Comparison of ENCODE assay signal across 14 cellular contexts in the genomic region with DNA sequence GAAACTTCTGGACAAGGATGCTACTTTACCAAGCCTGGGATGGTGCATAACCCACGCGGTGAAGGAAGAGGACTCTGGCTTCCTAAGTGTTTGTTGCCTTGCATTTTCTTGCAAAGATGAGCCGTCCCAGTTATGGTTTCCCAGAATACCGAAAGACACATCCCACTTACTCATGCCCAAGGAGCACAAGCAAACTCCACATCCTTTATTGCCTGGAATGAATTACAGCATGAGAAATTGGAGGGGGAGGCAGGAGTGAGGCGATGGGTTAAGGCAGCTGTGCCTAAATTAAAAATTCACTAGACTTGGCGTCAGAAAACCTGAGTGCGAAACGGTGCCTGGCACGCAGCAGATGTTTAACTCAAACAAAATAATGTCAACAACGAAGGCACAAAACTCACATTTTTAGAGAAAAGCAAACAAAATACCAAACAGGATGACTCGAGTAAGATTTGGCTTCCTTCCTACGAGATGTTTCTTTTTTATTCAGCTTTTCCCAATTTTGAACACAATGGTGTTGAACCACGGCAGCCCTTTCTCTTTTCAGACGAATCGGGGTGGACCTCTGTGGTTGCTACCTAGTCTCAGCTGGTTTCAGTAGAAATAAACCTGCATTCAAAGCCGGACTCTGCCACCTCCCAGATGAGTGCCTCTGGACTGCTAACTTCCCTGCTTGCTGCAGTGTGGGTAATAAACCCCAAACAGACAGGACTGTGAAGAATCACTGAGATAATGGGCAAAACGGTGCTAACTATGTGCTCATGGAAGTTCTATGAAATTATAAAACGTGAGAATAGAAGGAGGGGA.
DNase-seq lines count a peak whose midpoint lies in the region; ATAC-seq and TF ChIP-seq lines count a peak whose summit lies in the region.
"Had no signal": no experiment of that assay in that cellular context is flagged by ENCODE, and none has a peak within 500 bp of the region (broad histone marks: within the 10 kb centered on the region; RNA-seq: fewer than 3 reads in every experiment).

No MANE protein-coding gene starts in this region.

- no peaks in the 10 kb centered on the region for H3K9me3 ChIP-seq in GM23248 (ENCODE audit: low read depth)

- peaks cover 17% of the 10 kb centered on the region; the same call in 1 of the 2 replicates for H3K27me3 ChIP-seq in GM23248 (replicated peaks; ENCODE audit: insufficient read depth)

- no peaks in the 10 kb centered on the region for H4K20me1 ChIP-seq in GM23248 (ENCODE audit: insufficient read depth)

- 4 to 6% methylated on average over 18 of the region's 18 CpGs for WGBS in GM23248 (ENCODE audit: low coverage in 1 of 2, low lambda C conversion rate in 2 of 2, missing lambda C conversion rate in 2 of 2), 2 experiments

- H3K4me2 ChIP-seq in GM23248 (ENCODE audit: unreplicated experiment): peak overlapping the region; percentile 57

- H3K4me3 Mint-ChIP-seq in osteocyte (ENCODE audit: unreplicated experiment): no peak overlapping the region
- H3K4me3 Mint-ChIP-seq: activated CD8-positive, alpha-beta T cell treated with anti-CD3 and anti-CD28 coated beads for 36 hours; activated naive CD8-positive, alpha-beta T cell treated with anti-CD3 and anti-CD28 coated beads, Interleukin-2, amount 10 ng/mL, durations not matched to agents 7 days and 5 days had no signal

- H3K27ac Mint-ChIP-seq in osteocyte (ENCODE audit: unreplicated experiment): no peak overlapping the region
- H3K27ac Mint-ChIP-seq: activated CD8-positive, alpha-beta T cell treated with anti-CD3 and anti-CD28 coated beads for 36 hours; activated naive CD8-positive, alpha-beta T cell treated with anti-CD3 and anti-CD28 coated beads, Interleukin-2, amount 10 ng/mL, durations not matched to agents 7 days and 5 days had no signal

- peak; percentile 66 for DNase-seq in GM23248
- peak; percentile 10 for DNase-seq in astrocyte of the hippocampus (ENCODE audit: low read depth, low spot score)
- DNase-seq in left lobe of liver (ENCODE audit: low spot score): peak; percentile 70
- DNase-seq in superior temporal gyrus (ENCODE audit: extremely low spot score): peak; percentile 69
- DNase-seq in osteocyte (ENCODE audit: extremely low spot score, unreplicated experiment): no peak
- DNase-seq in GOT3 (lab: John Stamatoyannopoulos, UW): no peak
- DNase-seq: activated CD8-positive, alpha-beta T cell treated with anti-CD3 and anti-CD28 coated beads for 36 hours; activated naive CD8-positive, alpha-beta T cell treated with anti-CD3 and anti-CD28 coated beads, Interleukin-2, amount 10 ng/mL, durations not matched to agents 7 days and 5 days; COR-L47; NCI-H1417; stimulated activated CD4-positive, alpha-beta T cell treated with anti-CD3 and anti-CD28 coated beads, Interleukin-4, amount 100 ng/mL, for 24 hours; T-helper 1 cell had no signal

- H3K4me3 ChIP-seq in GM23248: peak overlapping the region; percentile 57

- H3K36me3 Mint-ChIP-seq in osteocyte (ENCODE audit: unreplicated experiment): no peaks in the 10 kb centered on the region

- H3F3A ChIP-seq in GM23248 (ENCODE audit: insufficient read depth): peaks cover 5% of the 10 kb centered on the region; the same call in 1 of the 2 replicates

- no peak overlapping the region for H3K27ac ChIP-seq in GM23248

- H3K9me3 Mint-ChIP-seq in osteocyte (ENCODE audit: unreplicated experiment): peaks cover 6% of the 10 kb centered on the region

- in situ Hi-C loops in GM23248 (cut with MboI): no loop called here

- peaks cover 3% of the 10 kb centered on the region for H3K4me1 Mint-ChIP-seq in osteocyte (ENCODE audit: unreplicated experiment)
- H3K4me1 Mint-ChIP-seq: activated naive CD8-positive, alpha-beta T cell treated with anti-CD3 and anti-CD28 coated beads, Interleukin-2, amount 10 ng/mL, durations not matched to agents 7 days and 5 days had no signal

- no peaks in the 10 kb centered on the region for H3K9me2 ChIP-seq in GM23248 (ENCODE audit: insufficient read depth)

- no peaks in the 10 kb centered on the region for H3K36me3 ChIP-seq in GM23248 (ENCODE audit: low read depth)

- peaks cover 57% of the 10 kb centered on the region for H3K27me3 Mint-ChIP-seq in osteocyte (ENCODE audit: unreplicated experiment)
- H3K27me3 Mint-ChIP-seq: activated CD8-positive, alpha-beta T cell treated with anti-CD3 and anti-CD28 coated beads for 36 hours; activated naive CD8-positive, alpha-beta T cell treated with anti-CD3 and anti-CD28 coated beads, Interleukin-2, amount 10 ng/mL, durations not matched to agents 7 days and 5 days had no signal

- no peaks in the 10 kb centered on the region for H3K79me2 ChIP-seq in GM23248 (ENCODE audit: insufficient read depth)

- ATAC-seq in left lobe of liver (peak; percentile 81), HG02763 (IDR thresholded peaks at IDR 0.05; ENCODE audit: unreplicated experiment) (no peak), HG03095 (IDR thresholded peaks at IDR 0.05; ENCODE audit: unreplicated experiment) (no peak)
- ATAC-seq: activated CD8-positive, alpha-beta T cell treated with anti-CD3 and anti-CD28 coated beads for 36 hours had no signal

- H3K9ac ChIP-seq in GM23248: no peak overlapping the region

- H3K4me1 ChIP-seq in GM23248 (ENCODE audit: insufficient read depth): peaks cover 10% of the 10 kb centered on the region; the same call in 1 of the 2 replicates

- TF ChIP-seq CTCF in osteocyte (IDR thresholded peaks at IDR 0.05): no peak

- H2AFZ ChIP-seq in GM23248: peak overlapping the region; percentile 55

Comparison
In these comparisons a context has a peak if more than half of its experiments do, and no peak if none do; other contexts are left out.
1. DNase-seq: peak in GM23248 (single experiment), astrocyte of the hippocampus (single experiment), left lobe of liver (single experiment) and superior temporal gyrus (single experiment); none in osteocyte (single experiment) and GOT3 (single experiment).